In genomic region chr10:97016728-97017473, GRCh38 we compare ENCODE assay signal across 1 cellular context.
TF ChIP-seq lines count a peak whose summit lies in the region.

No MANE protein-coding gene starts in this region.

TF ChIP-seq in GM12878, 131 proteins besides CTCF, POLR2A, EP300 and RAD21 (continued from another document):
- TF ChIP-seq EED (IDR thresholded peaks at IDR 0.05; ENCODE audit: low read depth) (peak; percentile 52; the same call in 1 of the 2 replicates), REST (IDR thresholded peaks at IDR 0.05; ENCODE audit: low read depth, low read length) (no peak), SMARCA5 (IDR thresholded peaks at IDR 0.05) (peak; percentile 40; the same call in 1 of the 2 replicates), TCF12 (IDR thresholded peaks at IDR 0.05; ENCODE audit: low read depth, low read length) (peak; percentile 61; the same call in 1 of the 2 replicates), IKZF2 (IDR thresholded peaks at IDR 0.05) (peak; percentile 59 to 77; a peak in 3 of 4 replicates), RELB (IDR thresholded peaks at IDR 0.05; ENCODE audit: low read depth) (peak; percentile 65), MLLT1 (IDR thresholded peaks at IDR 0.05) (0 out of 2 replicates have a peak, but pooled peaks have one; percentile 30), ELK1 (IDR thresholded peaks at IDR 0.05; ENCODE audit: low read depth, low read length) (no peak), SIN3A (IDR thresholded peaks at IDR 0.05; ENCODE audit: low read depth, low read length) (peak; percentile 70; the same call in 1 of the 2 replicates), GATAD2B (conservative IDR thresholded peaks at IDR 0.05; ENCODE audit: low read depth) (peak; percentile 59), HDAC2 (IDR thresholded peaks at IDR 0.05) (no peak), SMC3 (IDR thresholded peaks at IDR 0.05; ENCODE audit: borderline replicate concordance, low read length) (no peak), ZNF384 (IDR thresholded peaks at IDR 0.05; ENCODE audit: borderline replicate concordance, low read depth, low read length) (no peak), PAX5 (IDR thresholded peaks at IDR 0.05; ENCODE audit: borderline replicate concordance, low read depth, low read length) (no peak), NR2F1 (conservative IDR thresholded peaks at IDR 0.05) (peak; percentile 97)
